In genomic region chr18:21686282-21687105, GRCh38 we compare ENCODE assay signal across 12 cellular contexts. TPM values are rescaled to one million over a fixed set of nuclear protein-coding genes. Genes with fewer than 3 reads are reported as not detected.
DNase-seq lines count a peak whose midpoint lies in the region; ATAC-seq and TF ChIP-seq lines count a peak whose summit lies in the region.
"Had no signal": no experiment of that assay in that cellular context is flagged by ENCODE, and none has a peak within 500 bp of the region (broad histone marks: within the 10 kb centered on the region; RNA-seq: fewer than 3 reads in every experiment).

No MANE protein-coding gene starts in this region.

- peak; percentile 86 for ATAC-seq in left colon
- ATAC-seq in GM18520 (IDR thresholded peaks at IDR 0.05; ENCODE audit: unreplicated experiment) = no peak
- ATAC-seq in GM18909 (IDR thresholded peaks at IDR 0.05; ENCODE audit: poor library complexity, unreplicated experiment) = no peak
- no peak for ATAC-seq in HG03045 (IDR thresholded peaks at IDR 0.05; ENCODE audit: unreplicated experiment)

- no peak for TF ChIP-seq EP300 in stomach (IDR thresholded peaks at IDR 0.05)

- H3K4me3 Mint-ChIP-seq in T-helper 2 cell treated with Interferon-gamma antibody and Interleukin-4, amounts not matched to agents 5 μg/mL and 100 μg/mL, for 36 hours = no peak overlapping the region

- H3K27ac Mint-ChIP-seq in T-helper 2 cell treated with Interferon-gamma antibody and Interleukin-4, amounts not matched to agents 5 μg/mL and 100 μg/mL, for 36 hours = peak overlapping the region; percentile 10
- H3K27ac Mint-ChIP-seq: progenitor cell of endocrine pancreas had no signal

- no peak for TF ChIP-seq POLR2A in stomach (IDR thresholded peaks at IDR 0.05)

- no peaks in the 10 kb centered on the region for H3K27me3 Mint-ChIP-seq in T-helper 2 cell treated with Interferon-gamma antibody and Interleukin-4, amounts not matched to agents 5 μg/mL and 100 μg/mL, for 36 hours (ENCODE audit: low read depth)
- H3K27me3 Mint-ChIP-seq: progenitor cell of endocrine pancreas had no signal

- peaks cover 18% of the 10 kb centered on the region for H3K4me1 Mint-ChIP-seq in T-helper 2 cell treated with Interferon-gamma antibody and Interleukin-4, amounts not matched to agents 5 μg/mL and 100 μg/mL, for 36 hours (ENCODE audit: low read depth)

- H3K4me1 ChIP-seq in stomach = peaks cover 0 to 32% (median 13%) of the 10 kb centered on the region in 4 donors

- peak in 1 of 7 experiments; percentile 8 for TF ChIP-seq CTCF in stomach (IDR thresholded peaks at IDR 0.05)

- peaks cover 42% of the 10 kb centered on the region for H3K36me3 Mint-ChIP-seq in T-helper 2 cell treated with Interferon-gamma antibody and Interleukin-4, amounts not matched to agents 5 μg/mL and 100 μg/mL, for 36 hours (ENCODE audit: low read depth)

- H3K9me3 Mint-ChIP-seq in T-helper 2 cell treated with Interferon-gamma antibody and Interleukin-4, amounts not matched to agents 5 μg/mL and 100 μg/mL, for 36 hours = peaks cover 12% of the 10 kb centered on the region

- peaks cover 0 to 15% (median 9%) of the 10 kb centered on the region in 4 donors for H3K9me3 ChIP-seq in stomach

- no peaks in the 10 kb centered on the region for H3K27me3 ChIP-seq in stomach

- H3K36me3 ChIP-seq in stomach = peaks cover 6 to 31% (median 16%) of the 10 kb centered on the region in 4 donors

- intact Hi-C loops in left colon (cut with DNase I, micrococcal nuclease) (no loop called here), stomach (cut with DNase I; ENCODE audit: low total_unique reads) (no loop called here)

- peak overlapping the region; percentile 62 to 81 (median 72) for H3K27ac ChIP-seq in stomach

- DNase-seq in NCI-H82 (lab: John Stamatoyannopoulos, UW) (peak; percentile 10), NCI-H82 treated with DMSO at 0.1 percent for 48 hours (lab: John Stamatoyannopoulos, UW; ENCODE audit: unreplicated experiment) (no peak), left colon (no peak), stomach (peak; percentile 41)
- no peak for DNase-seq in T-helper 2 cell treated with Interferon-gamma antibody and Interleukin-4, amounts not matched to agents 5 μg/mL and 100 μg/mL, for 36 hours (ENCODE audit: low spot score)
- DNase-seq: central memory CD4-positive, alpha-beta T cell; NCI-H1417 treated with DMSO at 0.1 percent for 48 hours; SIG-M5 had no signal

- 33 to 43% (median 35%) methylated on average over 8 of the region's 8 CpGs for WGBS in stomach, 5 donors

- H3K4me3 ChIP-seq in stomach = peak overlapping the region in 1 of 4 donors; percentile 4

RNA-seq across cellular contexts. Expression of gene ABHD3, which starts 18.1 kb away (rescaled TPM):
- total RNA-seq in left colon = 100 to 1,000 TPM; 131 TPM
- 10 to 100 TPM; 12.5 to 33.4 (median 24.3) TPM for total RNA-seq in stomach
- polyA plus RNA-seq in stomach = 10 to 100 TPM in 2 of 3 donors, 1 to 10 TPM in 1; 8.9 to 26.2 (median 10.2) TPM

RNA-seq across cellular contexts. Expression of gene MIB1, which starts 54.1 kb away (rescaled TPM):
- total RNA-seq in left colon = 10 to 100 TPM; 27.3 to 31.9 TPM
- 10 to 100 TPM; 10.4 to 83.5 (median 18.7) TPM for total RNA-seq in stomach
- polyA plus RNA-seq in stomach = 1 to 10 TPM; 4.4 to 5.7 (median 5.3) TPM

Comparison
In these comparisons a context has a peak if more than half of its experiments do, and no peak if none do; other contexts are left out.
1. DNase-seq: peak in NCI-H82 (single experiment) and stomach (single experiment); none in NCI-H82 treated with DMSO at 0.1 percent for 48 hours (single experiment), T-helper 2 cell treated with Interferon-gamma antibody and Interleukin-4, amounts not matched to agents 5 μg/mL and 100 μg/mL, for 36 hours (single experiment) and left colon (0 of 2).